16 cellular contexts compared by ENCODE assay signal in the genomic region with DNA sequence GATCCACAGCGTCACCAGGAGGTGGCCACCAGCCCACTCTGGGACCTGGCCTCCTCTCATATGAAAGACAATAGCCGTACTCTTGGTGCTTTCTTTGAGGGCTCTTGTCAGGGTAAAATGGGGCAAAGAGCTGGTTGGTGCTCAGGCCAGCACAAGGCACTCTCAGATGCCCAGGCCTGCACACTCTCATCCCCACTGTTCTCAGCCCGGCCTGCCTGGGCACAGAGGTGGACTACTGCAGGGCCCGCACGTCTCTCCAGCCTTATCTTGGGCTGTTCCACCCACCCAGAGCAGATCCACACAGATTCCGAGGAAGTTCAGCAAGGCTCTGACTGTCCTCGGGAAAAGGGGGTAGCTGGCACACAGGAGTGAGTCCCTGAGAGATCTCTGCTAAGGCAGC.
"Had no signal": no experiment of that assay in that cellular context is flagged by ENCODE, and none has a peak within 500 bp of the region (broad histone marks: within the 10 kb centered on the region; RNA-seq: fewer than 3 reads in every experiment).

No MANE protein-coding gene starts in this region.

- H3K9me3 Mint-ChIP-seq: activated naive CD4-positive, alpha-beta T cell treated with anti-CD3 and anti-CD28 coated beads, Interleukin-2, amount 50 U/mL, for 24 hours; activated T-cell treated with anti-CD3 and anti-CD28 coated beads, Interleukin-2, amount 50 U/mL, for 24 hours; nephron progenitor cell had no signal

- H3K27me3 ChIP-seq: ascending aorta, thyroid gland had no signal

- H3K36me3 Mint-ChIP-seq: activated naive CD4-positive, alpha-beta T cell treated with anti-CD3 and anti-CD28 coated beads, Interleukin-2, amount 50 U/mL, for 24 hours had no signal

- DNase-seq: activated CD4-positive, alpha-beta T cell treated with anti-CD3 and anti-CD28 coated beads, Interleukin-2, amount 50 U/mL, for 4 hours; activated gamma-delta T cell; activated T-cell treated with anti-CD3 and anti-CD28 coated beads, Interleukin-2, amount 50 U/mL, for 24 hours; effector CD8-positive, alpha-beta T cell; esophagus squamous epithelium; midbrain; nephron progenitor cell; stimulated activated CD8-positive, alpha-beta memory T cell treated with anti-CD3 and anti-CD28 coated beads, Interleukin-4, amount 100 ng/mL, for 48 hours; stimulated activated naive CD4-positive, alpha-beta T cell; SW 1271; thyroid gland had no signal

- H3K27ac ChIP-seq: ascending aorta, esophagus squamous epithelium, heart right ventricle, thyroid gland, WERI-Rb-1 had no signal

- H3K4me3 Mint-ChIP-seq: activated naive CD4-positive, alpha-beta T cell treated with anti-CD3 and anti-CD28 coated beads, Interleukin-2, amount 50 U/mL, for 24 hours; activated T-cell treated with anti-CD3 and anti-CD28 coated beads, Interleukin-2, amount 50 U/mL, for 24 hours; nephron progenitor cell had no signal

- H3K4me3 ChIP-seq: ascending aorta, esophagus squamous epithelium, heart right ventricle, thyroid gland had no signal

- H3K4me1 Mint-ChIP-seq: activated naive CD4-positive, alpha-beta T cell treated with anti-CD3 and anti-CD28 coated beads, Interleukin-2, amount 50 U/mL, for 24 hours had no signal

- H3K4me1 ChIP-seq: ascending aorta, esophagus squamous epithelium, heart right ventricle, thyroid gland had no signal

- H3K9me3 ChIP-seq: ascending aorta, esophagus squamous epithelium, heart right ventricle, thyroid gland had no signal

- ATAC-seq: heart right ventricle, left colon had no signal

- H3K36me3 ChIP-seq: ascending aorta, esophagus squamous epithelium, heart right ventricle, thyroid gland, WERI-Rb-1 had no signal

- H3K27ac Mint-ChIP-seq: activated naive CD4-positive, alpha-beta T cell treated with anti-CD3 and anti-CD28 coated beads, Interleukin-2, amount 50 U/mL, for 24 hours; activated T-cell treated with anti-CD3 and anti-CD28 coated beads, Interleukin-2, amount 50 U/mL, for 24 hours; nephron progenitor cell had no signal
